6 cellular contexts compared by ENCODE assay signal in the genomic region with DNA sequence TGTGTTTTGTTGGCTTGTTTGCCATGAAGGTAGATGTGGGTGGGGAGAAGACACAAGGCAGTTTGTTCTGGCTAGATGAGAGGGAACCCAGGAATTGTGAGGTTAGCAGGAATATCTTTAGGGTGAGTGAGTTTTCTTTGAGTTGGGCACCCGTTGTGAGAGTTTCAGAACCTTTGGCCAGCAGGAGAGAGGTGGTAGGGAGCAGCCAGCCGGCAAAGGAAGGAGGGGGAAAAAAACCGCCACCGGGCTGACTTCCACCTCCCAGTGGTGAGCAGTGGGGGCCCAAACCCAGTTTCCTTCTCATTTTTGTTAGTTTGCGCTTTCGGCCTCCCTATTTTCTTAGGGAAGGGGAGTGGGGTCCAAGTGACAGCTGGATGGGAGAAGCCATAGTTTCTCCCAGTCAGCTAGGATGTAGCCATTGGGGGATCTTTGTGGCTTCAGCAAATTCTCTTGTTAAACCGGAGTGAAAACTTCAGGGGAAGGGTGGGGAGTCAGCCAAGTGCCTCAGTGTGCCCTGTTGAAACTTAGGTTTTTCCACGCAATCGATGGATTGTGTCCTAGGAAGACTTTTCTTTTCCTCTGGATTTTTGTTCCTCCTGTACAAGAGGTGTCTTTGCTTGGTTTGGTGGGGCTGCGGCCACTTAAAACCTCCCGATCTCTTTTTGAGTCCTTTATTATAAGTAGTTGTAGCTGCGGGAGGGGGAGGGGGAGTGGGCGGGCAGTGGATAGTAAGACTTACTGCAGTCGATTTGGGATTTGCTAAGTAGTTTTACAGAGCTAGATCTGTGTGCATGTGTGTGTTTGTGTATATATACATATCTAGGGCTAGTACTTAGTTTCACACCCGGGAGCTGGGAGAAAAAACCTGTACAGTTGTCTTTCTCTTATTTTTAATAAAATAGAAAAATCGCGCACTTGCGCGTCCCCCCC. TPM values are rescaled to one million over a fixed set of nuclear protein-coding genes. Genes with fewer than 3 reads are reported as not detected.
A peak's percentile ranks its signal among the peaks of the same experiment; 100 is the strongest.
DNase-seq lines count a peak whose midpoint lies in the region; ATAC-seq and TF ChIP-seq lines count a peak whose summit lies in the region.

No MANE protein-coding gene starts in this region.

- peak overlapping the region; percentile 32 to 77 (median 70) for H3K4me3 Mint-ChIP-seq in CD8-positive, alpha-beta memory T cell

- TF ChIP-seq CTCF in PC-3 (conservative IDR thresholded peaks at IDR 0.05; ENCODE audit: low read depth, low read length) (no peak), foreskin keratinocyte (conservative IDR thresholded peaks at IDR 0.05) (peak; percentile 21)

- peaks cover 18% of the 10 kb centered on the region for H3F3A ChIP-seq in PC-3 (ENCODE audit: low read length, unreplicated experiment)

- peaks cover 21% of the 10 kb centered on the region for H4K20me1 ChIP-seq in PC-3 (ENCODE audit: low read length)

- no peaks in the 10 kb centered on the region for H3K9me3 Mint-ChIP-seq in CD8-positive, alpha-beta memory T cell

- no peak for DNase-seq in CD8-positive, alpha-beta memory T cell
- DNase-seq in PC-3 (peak; percentile 49), foreskin keratinocyte (no peak), superior temporal gyrus (ENCODE audit: extremely low spot score) (peak; percentile 17)

- peaks cover 52% of the 10 kb centered on the region for H3K27me3 ChIP-seq in CD8-positive, alpha-beta memory T cell (ENCODE audit: insufficient read depth, low read length, poor library complexity, severe bottlenecking)
- H3K27me3 ChIP-seq in PC-3 (ENCODE audit: low read length): no peaks in the 10 kb centered on the region
- H3K27me3 ChIP-seq in foreskin keratinocyte: peaks cover 3% of the 10 kb centered on the region

- intact Hi-C loops in PC-3 (cut with micrococcal nuclease): loop anchor here (10.0 kb wide), 1 partner anchor 122 kb away; a partner anchor contains a TSS

- H3K9ac ChIP-seq in PC-3 (ENCODE audit: low read length): peak overlapping the region; percentile 95

- TSS peak; percentile 49 for BruUV-seq in PC-3 (replicated peaks; lab: Mats Ljungman, UMichigan)

- peaks cover 62 to 64% of the 10 kb centered on the region in 2 donors for H3K27me3 Mint-ChIP-seq in CD8-positive, alpha-beta memory T cell

- peaks cover 45% of the 10 kb centered on the region for H3K4me1 ChIP-seq in CD8-positive, alpha-beta memory T cell (ENCODE audit: insufficient read depth, low read length)
- peaks cover 17% of the 10 kb centered on the region for H3K4me1 ChIP-seq in PC-3 (ENCODE audit: insufficient read depth, low read length)
- H3K4me1 ChIP-seq in foreskin keratinocyte: no peaks in the 10 kb centered on the region

- H3K9me3 ChIP-seq in CD8-positive, alpha-beta memory T cell (ENCODE audit: low read length): no peaks in the 10 kb centered on the region
- H3K9me3 ChIP-seq in PC-3 (ENCODE audit: low read length): no peaks in the 10 kb centered on the region

- H3K9me2 ChIP-seq in PC-3 (replicated peaks; ENCODE audit: low read length): no peaks in the 10 kb centered on the region

- CTCF ChIA-PET in CD8-positive, alpha-beta memory T cell (lab: Charles Lee): interaction anchor here (0.6 to 3.8 kb wide), 4 partner anchors 9 to 285 kb away, joined by 4 to 46 read pairs (median 6); no protein-coding TSS in a partner anchor
- CTCF ChIA-PET in PC-3 (lab: Charles Lee): interaction anchor here (0.5 to 0.6 kb wide), 2 partner anchors 12 to 144 kb away, joined by 3 to 4 read pairs; no protein-coding TSS in a partner anchor

- no peaks in the 10 kb centered on the region for H3K36me3 ChIP-seq in CD8-positive, alpha-beta memory T cell (ENCODE audit: insufficient read depth, low read length)
- no peaks in the 10 kb centered on the region for H3K36me3 ChIP-seq in PC-3 (ENCODE audit: low read depth, low read length)

- H3K27ac ChIP-seq in CD8-positive, alpha-beta memory T cell (ENCODE audit: low read depth, low read length): peak overlapping the region; percentile 64
- peak overlapping the region; percentile 66 for H3K27ac ChIP-seq in PC-3 (ENCODE audit: low read length)
- peak overlapping the region; percentile 82 for H3K27ac ChIP-seq in foreskin keratinocyte

- no peak overlapping the region for H2AFZ ChIP-seq in PC-3 (ENCODE audit: low read length)

- H3K4me2 ChIP-seq in PC-3 (ENCODE audit: low read length): peak overlapping the region; percentile 98

- H3K79me2 ChIP-seq in PC-3 (ENCODE audit: low read length): peaks cover 30% of the 10 kb centered on the region

- peak overlapping the region in 2 of 8 donors; percentile 9 to 27 for H3K27ac Mint-ChIP-seq in CD8-positive, alpha-beta memory T cell

- H3K36me3 Mint-ChIP-seq in CD8-positive, alpha-beta memory T cell: no peaks in the 10 kb centered on the region

- POLR2A ChIA-PET in CD8-positive, alpha-beta memory T cell (lab: Charles Lee): interaction anchor here (0.6 to 1.2 kb wide), 3 partner anchors 14 to 38 kb away, joined by 3 to 12 read pairs (median 8); a partner anchor contains a TSS
- POLR2A ChIA-PET in PC-3 (lab: Charles Lee; ENCODE audit: unreplicated experiment): no interaction called here

- peaks cover 34 to 59% (median 40%) of the 10 kb centered on the region in 3 donors for H3K4me1 Mint-ChIP-seq in CD8-positive, alpha-beta memory T cell

- ATAC-seq in PC-3 (no peak), foreskin keratinocyte (peak; percentile 1), HG03045 (IDR thresholded peaks at IDR 0.05; ENCODE audit: unreplicated experiment) (no peak), HG03097 (IDR thresholded peaks at IDR 0.05; ENCODE audit: low FRiP score, unreplicated experiment) (no peak)

- peak overlapping the region; percentile 14 for H3K4me3 ChIP-seq in CD8-positive, alpha-beta memory T cell (ENCODE audit: low read length)
- H3K4me3 ChIP-seq in PC-3 (ENCODE audit: low read length): peak overlapping the region; percentile 100

RNA-seq across cellular contexts. Expression of a gene that starts 1.1 kb away (rescaled TPM):
- total RNA-seq in CD8-positive, alpha-beta memory T cell: 10 to 100 TPM in 1 of 2 experiments, 1 to 10 TPM in 1; 9.3 to 10.0 TPM
- 1.6 TPM for polyA plus RNA-seq in CD8-positive, alpha-beta memory T cell
- 26.0 and 33.3 TPM in 2 replicates for total RNA-seq in PC-3 (2014; rRNA removed)
- 17.5 and 20.1 TPM in 2 replicates for total RNA-seq in foreskin keratinocyte
- 20.8 and 22.9 TPM in 2 replicates for polyA plus RNA-seq in foreskin keratinocyte

RNA-seq across cellular contexts. Expression of a gene that starts 16.5 kb away (rescaled TPM):
- not detected for total RNA-seq in CD8-positive, alpha-beta memory T cell
- polyA plus RNA-seq in CD8-positive, alpha-beta memory T cell: not detected
- total RNA-seq in PC-3 (2014; rRNA removed): not detected in 2 replicates
- total RNA-seq in foreskin keratinocyte: not detected in 2 replicates
- polyA plus RNA-seq in foreskin keratinocyte: not detected in 2 replicates

RNA-seq across cellular contexts. Expression of a gene that starts 37.5 kb away (rescaled TPM):
- total RNA-seq in CD8-positive, alpha-beta memory T cell: 10 to 100 TPM; 27.6 to 28.7 TPM
- 11.9 TPM for polyA plus RNA-seq in CD8-positive, alpha-beta memory T cell
- 24.9 and 30.1 TPM in 2 replicates for total RNA-seq in PC-3 (2014; rRNA removed)
- 19.7 and 20.6 TPM in 2 replicates for total RNA-seq in foreskin keratinocyte
- polyA plus RNA-seq in foreskin keratinocyte: 21.1 and 22.7 TPM in 2 replicates

RNA-seq across cellular contexts. Expression of a gene that starts 42.5 kb away (rescaled TPM):
- 100 to 1,000 TPM; 549 to 556 TPM for total RNA-seq in CD8-positive, alpha-beta memory T cell
- 266 TPM for polyA plus RNA-seq in CD8-positive, alpha-beta memory T cell
- total RNA-seq in PC-3 (2014; rRNA removed): 164 and 218 TPM in 2 replicates
- 346 and 417 TPM in 2 replicates for total RNA-seq in foreskin keratinocyte
- polyA plus RNA-seq in foreskin keratinocyte: 386 and 396 TPM in 2 replicates

Comparison
In these comparisons a context has a peak if more than half of its experiments do, and no peak if none do; other contexts are left out.
1. DNase-seq: peak in PC-3 (single experiment) and superior temporal gyrus (single experiment); none in CD8-positive, alpha-beta memory T cell (0 of 5) and foreskin keratinocyte (0 of 2).
2. Peak in every context shown above with its lines, with median percentiles within 50 percentile points of each other: H3K27ac ChIP-seq.